In the genomic region with DNA sequence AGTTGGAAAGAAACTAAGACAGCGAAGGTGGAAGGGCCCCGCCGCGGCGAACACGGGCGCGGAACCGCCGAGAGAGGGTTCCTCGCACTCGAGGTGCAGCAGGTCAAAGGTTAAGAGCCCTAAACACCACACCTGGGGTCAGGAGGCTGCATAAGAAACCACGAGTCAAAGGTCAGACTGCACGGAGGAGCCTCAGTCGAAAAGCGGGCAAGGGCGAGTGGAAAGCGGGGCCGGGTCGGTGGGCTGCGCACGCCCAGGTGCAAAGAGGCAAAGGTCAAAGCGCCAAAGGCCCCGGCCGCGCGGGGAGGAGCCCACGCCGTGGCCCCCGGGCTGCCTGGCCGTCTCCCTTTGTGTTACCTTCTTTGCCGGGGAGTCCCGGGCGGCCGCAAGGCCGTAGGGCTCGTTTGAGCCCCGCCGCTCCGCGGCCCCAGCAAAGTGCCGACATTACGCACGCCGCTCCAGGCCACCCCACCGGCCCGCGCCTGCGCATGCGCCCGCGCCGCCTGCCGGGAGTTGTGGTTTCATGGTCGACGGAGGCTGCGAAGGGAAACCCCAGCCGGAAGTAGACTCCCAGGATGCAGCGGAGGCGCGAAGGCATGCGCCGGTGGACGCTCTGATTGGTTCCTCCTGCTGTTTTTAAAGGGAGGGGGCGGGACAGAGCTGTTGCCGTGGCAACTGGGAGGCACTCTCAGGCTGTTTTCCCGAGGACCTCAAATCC, we compare ENCODE assay signal across 1 cellular context.
TF ChIP-seq lines count a peak whose summit lies in the region.

A gene (minus strand): TSS at position 470 of the 718 bp plus-strand sequence. CDS start 25 bp downstream, at position 445.

TF ChIP-seq in K562, 482 proteins besides CTCF, POLR2A, EP300 and RAD21 (continued from another document and continues in another):
- TF ChIP-seq, protein P1, sequence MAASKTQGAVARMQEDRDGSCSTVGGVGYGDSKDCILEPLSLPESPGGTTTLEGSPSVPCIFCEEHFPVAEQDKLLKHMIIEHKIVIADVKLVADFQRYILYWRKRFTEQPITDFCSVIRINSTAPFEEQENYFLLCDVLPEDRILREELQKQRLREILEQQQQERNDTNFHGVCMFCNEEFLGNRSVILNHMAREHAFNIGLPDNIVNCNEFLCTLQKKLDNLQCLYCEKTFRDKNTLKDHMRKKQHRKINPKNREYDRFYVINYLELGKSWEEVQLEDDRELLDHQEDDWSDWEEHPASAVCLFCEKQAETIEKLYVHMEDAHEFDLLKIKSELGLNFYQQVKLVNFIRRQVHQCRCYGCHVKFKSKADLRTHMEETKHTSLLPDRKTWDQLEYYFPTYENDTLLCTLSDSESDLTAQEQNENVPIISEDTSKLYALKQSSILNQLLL (CRISPR knock-in tag; IDR thresholded peaks at IDR 0.05; ENCODE audit: borderline replicate concordance) = no peak
- TF ChIP-seq MYBL2 (IDR thresholded peaks at IDR 0.05; ENCODE audit: low read depth) (no peak), MYBL2 (CRISPR knock-in tag; IDR thresholded peaks at IDR 0.05; ENCODE audit: borderline replicate concordance) (no peak), SP2 (IDR thresholded peaks at IDR 0.05; ENCODE audit: extremely low read depth, low read depth, low read length, poor library complexity, severe bottlenecking) (peak; percentile 87), ZFX (CRISPR knock-in tag; IDR thresholded peaks at IDR 0.05) (peak; percentile 70), ZNF707 (CRISPR knock-in tag; conservative IDR thresholded peaks at IDR 0.05) (no peak), SIN3B (IDR thresholded peaks at IDR 0.05; ENCODE audit: low read depth) (no peak), FUS (optimal IDR thresholded peaks at IDR 0.05; ENCODE audit: low read depth, low read length) (no peak), NFIX (CRISPR knock-in tag; IDR thresholded peaks at IDR 0.05; ENCODE audit: low read depth) (no peak), CBFB (CRISPR knock-in tag; IDR thresholded peaks at IDR 0.05) (no peak), HMGN3 (IDR thresholded peaks at IDR 0.05; ENCODE audit: borderline replicate concordance, extremely low read depth, insufficient read length, low read depth, low read length) (peak; percentile 68), ZNF133 (CRISPR knock-in tag; IDR thresholded peaks at IDR 0.05) (no peak), ARNT (IDR thresholded peaks at IDR 0.05) (no peak), ZNF24 (IDR thresholded peaks at IDR 0.05) (no peak), KDM2B (CRISPR knock-in tag; IDR thresholded peaks at IDR 0.05) (peak; percentile 68; the same call in 1 of the 2 replicates), RBM39 (optimal IDR thresholded peaks at IDR 0.05; ENCODE audit: low read depth, low read length) (no peak), ZNF212 (CRISPR knock-in tag; IDR thresholded peaks at IDR 0.05) (no peak), ZNF134 (CRISPR knock-in tag; conservative IDR thresholded peaks at IDR 0.05) (no peak), HNRNPUL1 (IDR thresholded peaks at IDR 0.05; ENCODE audit: low read length) (no peak), RBM17 (IDR thresholded peaks at IDR 0.05; ENCODE audit: borderline replicate concordance, low read depth, low read length) (no peak), ZNF263 (CRISPR knock-in tag; IDR thresholded peaks at IDR 0.05; ENCODE audit: borderline replicate concordance) (no peak), SRSF3 (IDR thresholded peaks at IDR 0.05; ENCODE audit: insufficient read depth, low read length) (no peak), ZNF764 (CRISPR knock-in tag; IDR thresholded peaks at IDR 0.05; ENCODE audit: low read depth) (no peak), TAF7 (tag; IDR thresholded peaks at IDR 0.05) (no peak), SMAD3 (CRISPR knock-in tag; conservative IDR thresholded peaks at IDR 0.05) (no peak), SIRT6 (IDR thresholded peaks at IDR 0.05; ENCODE audit: low read depth, low read length) (no peak), PHF8 (IDR thresholded peaks at IDR 0.05; ENCODE audit: borderline replicate concordance, low read length) (peak; percentile 66; the same call in 1 of the 2 replicates), TGIF2 (CRISPR knock-in tag; IDR thresholded peaks at IDR 0.05) (no peak)
- TF ChIP-seq, protein P2, sequence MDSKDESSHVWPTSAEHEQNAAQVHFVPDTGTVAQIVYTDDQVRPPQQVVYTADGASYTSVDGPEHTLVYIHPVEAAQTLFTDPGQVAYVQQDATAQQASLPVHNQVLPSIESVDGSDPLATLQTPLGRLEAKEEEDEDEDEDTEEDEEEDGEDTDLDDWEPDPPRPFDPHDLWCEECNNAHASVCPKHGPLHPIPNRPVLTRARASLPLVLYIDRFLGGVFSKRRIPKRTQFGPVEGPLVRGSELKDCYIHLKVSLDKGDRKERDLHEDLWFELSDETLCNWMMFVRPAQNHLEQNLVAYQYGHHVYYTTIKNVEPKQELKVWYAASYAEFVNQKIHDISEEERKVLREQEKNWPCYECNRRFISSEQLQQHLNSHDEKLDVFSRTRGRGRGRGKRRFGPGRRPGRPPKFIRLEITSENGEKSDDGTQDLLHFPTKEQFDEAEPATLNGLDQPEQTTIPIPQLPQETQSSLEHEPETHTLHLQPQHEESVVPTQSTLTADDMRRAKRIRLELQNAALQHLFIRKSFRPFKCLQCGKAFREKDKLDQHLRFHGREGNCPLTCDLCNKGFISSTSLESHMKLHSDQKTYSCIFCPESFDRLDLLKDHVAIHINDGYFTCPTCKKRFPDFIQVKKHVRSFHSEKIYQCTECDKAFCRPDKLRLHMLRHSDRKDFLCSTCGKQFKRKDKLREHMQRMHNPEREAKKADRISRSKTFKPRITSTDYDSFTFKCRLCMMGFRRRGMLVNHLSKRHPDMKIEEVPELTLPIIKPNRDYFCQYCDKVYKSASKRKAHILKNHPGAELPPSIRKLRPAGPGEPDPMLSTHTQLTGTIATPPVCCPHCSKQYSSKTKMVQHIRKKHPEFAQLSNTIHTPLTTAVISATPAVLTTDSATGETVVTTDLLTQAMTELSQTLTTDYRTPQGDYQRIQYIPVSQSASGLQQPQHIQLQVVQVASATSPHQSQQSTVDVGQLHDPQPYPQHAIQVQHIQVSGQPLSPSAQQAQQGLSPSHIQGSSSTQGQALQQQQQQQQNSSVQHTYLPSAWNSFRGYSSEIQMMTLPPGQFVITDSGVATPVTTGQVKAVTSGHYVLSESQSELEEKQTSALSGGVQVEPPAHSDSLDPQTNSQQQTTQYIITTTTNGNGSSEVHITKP (IDR thresholded peaks at IDR 0.05; ENCODE audit: partially characterized antibody) = no peak
- TF ChIP-seq, protein P3, sequence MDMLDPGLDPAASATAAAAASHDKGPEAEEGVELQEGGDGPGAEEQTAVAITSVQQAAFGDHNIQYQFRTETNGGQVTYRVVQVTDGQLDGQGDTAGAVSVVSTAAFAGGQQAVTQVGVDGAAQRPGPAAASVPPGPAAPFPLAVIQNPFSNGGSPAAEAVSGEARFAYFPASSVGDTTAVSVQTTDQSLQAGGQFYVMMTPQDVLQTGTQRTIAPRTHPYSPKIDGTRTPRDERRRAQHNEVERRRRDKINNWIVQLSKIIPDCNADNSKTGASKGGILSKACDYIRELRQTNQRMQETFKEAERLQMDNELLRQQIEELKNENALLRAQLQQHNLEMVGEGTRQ (CRISPR knock-in tag; IDR thresholded peaks at IDR 0.05) = no peak
- TF ChIP-seq, protein P4, sequence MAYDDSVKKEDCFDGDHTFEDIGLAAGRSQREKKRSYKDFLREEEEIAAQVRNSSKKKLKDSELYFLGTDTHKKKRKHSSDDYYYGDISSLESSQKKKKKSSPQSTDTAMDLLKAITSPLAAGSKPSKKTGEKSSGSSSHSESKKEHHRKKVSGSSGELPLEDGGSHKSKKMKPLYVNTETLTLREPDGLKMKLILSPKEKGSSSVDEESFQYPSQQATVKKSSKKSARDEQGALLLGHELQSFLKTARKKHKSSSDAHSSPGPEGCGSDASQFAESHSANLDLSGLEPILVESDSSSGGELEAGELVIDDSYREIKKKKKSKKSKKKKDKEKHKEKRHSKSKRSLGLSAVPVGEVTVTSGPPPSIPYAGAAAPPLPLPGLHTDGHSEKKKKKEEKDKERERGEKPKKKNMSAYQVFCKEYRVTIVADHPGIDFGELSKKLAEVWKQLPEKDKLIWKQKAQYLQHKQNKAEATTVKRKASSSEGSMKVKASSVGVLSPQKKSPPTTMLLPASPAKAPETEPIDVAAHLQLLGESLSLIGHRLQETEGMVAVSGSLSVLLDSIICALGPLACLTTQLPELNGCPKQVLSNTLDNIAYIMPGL (CRISPR knock-in tag; IDR thresholded peaks at IDR 0.05) = 0 out of 2 replicates have a peak, but pooled peaks have one; percentile 31
- TF ChIP-seq, protein P5, sequence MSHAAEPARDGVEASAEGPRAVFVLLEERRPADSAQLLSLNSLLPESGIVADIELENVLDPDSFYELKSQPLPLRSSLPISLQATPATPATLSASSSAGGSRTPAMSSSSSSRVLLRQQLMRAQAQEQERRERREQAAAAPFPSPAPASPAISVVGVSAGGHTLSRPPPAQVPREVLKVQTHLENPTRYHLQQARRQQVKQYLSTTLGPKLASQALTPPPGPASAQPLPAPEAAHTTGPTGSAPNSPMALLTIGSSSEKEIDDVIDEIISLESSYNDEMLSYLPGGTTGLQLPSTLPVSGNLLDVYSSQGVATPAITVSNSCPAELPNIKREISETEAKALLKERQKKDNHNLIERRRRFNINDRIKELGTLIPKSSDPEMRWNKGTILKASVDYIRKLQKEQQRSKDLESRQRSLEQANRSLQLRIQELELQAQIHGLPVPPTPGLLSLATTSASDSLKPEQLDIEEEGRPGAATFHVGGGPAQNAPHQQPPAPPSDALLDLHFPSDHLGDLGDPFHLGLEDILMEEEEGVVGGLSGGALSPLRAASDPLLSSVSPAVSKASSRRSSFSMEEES (CRISPR knock-in tag; IDR thresholded peaks at IDR 0.05) = no peak
- TF ChIP-seq, protein P6, sequence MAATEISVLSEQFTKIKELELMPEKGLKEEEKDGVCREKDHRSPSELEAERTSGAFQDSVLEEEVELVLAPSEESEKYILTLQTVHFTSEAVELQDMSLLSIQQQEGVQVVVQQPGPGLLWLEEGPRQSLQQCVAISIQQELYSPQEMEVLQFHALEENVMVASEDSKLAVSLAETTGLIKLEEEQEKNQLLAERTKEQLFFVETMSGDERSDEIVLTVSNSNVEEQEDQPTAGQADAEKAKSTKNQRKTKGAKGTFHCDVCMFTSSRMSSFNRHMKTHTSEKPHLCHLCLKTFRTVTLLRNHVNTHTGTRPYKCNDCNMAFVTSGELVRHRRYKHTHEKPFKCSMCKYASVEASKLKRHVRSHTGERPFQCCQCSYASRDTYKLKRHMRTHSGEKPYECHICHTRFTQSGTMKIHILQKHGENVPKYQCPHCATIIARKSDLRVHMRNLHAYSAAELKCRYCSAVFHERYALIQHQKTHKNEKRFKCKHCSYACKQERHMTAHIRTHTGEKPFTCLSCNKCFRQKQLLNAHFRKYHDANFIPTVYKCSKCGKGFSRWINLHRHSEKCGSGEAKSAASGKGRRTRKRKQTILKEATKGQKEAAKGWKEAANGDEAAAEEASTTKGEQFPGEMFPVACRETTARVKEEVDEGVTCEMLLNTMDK (IDR thresholded peaks at IDR 0.05; ENCODE audit: borderline replicate concordance, insufficient read depth, low read depth, low read length, poor library complexity, severe bottlenecking) = no peak
- TF ChIP-seq, protein P7, sequence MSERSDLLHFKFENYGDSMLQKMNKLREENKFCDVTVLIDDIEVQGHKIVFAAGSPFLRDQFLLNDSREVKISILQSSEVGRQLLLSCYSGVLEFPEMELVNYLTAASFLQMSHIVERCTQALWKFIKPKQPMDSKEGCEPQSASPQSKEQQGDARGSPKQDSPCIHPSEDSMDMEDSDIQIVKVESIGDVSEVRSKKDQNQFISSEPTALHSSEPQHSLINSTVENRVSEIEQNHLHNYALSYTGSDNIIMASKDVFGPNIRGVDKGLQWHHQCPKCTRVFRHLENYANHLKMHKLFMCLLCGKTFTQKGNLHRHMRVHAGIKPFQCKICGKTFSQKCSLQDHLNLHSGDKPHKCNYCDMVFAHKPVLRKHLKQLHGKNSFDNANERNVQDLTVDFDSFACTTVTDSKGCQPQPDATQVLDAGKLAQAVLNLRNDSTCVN (CRISPR knock-in tag; IDR thresholded peaks at IDR 0.05) = no peak
- TF ChIP-seq, protein P8, sequence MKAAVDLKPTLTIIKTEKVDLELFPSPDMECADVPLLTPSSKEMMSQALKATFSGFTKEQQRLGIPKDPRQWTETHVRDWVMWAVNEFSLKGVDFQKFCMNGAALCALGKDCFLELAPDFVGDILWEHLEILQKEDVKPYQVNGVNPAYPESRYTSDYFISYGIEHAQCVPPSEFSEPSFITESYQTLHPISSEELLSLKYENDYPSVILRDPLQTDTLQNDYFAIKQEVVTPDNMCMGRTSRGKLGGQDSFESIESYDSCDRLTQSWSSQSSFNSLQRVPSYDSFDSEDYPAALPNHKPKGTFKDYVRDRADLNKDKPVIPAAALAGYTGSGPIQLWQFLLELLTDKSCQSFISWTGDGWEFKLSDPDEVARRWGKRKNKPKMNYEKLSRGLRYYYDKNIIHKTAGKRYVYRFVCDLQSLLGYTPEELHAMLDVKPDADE (conservative IDR thresholded peaks at IDR 0.05; ENCODE audit: control insufficient read depth, low read depth, low read length) = no peak; the same call in none of the 2 replicates
- TF ChIP-seq, protein P9, sequence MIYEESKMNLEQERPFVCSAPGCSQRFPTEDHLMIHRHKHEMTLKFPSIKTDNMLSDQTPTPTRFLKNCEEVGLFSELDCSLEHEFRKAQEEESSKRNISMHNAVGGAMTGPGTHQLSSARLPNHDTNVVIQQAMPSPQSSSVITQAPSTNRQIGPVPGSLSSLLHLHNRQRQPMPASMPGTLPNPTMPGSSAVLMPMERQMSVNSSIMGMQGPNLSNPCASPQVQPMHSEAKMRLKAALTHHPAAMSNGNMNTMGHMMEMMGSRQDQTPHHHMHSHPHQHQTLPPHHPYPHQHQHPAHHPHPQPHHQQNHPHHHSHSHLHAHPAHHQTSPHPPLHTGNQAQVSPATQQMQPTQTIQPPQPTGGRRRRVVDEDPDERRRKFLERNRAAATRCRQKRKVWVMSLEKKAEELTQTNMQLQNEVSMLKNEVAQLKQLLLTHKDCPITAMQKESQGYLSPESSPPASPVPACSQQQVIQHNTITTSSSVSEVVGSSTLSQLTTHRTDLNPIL (CRISPR knock-in tag; IDR thresholded peaks at IDR 0.05) = no peak
- TF ChIP-seq, protein P10, sequence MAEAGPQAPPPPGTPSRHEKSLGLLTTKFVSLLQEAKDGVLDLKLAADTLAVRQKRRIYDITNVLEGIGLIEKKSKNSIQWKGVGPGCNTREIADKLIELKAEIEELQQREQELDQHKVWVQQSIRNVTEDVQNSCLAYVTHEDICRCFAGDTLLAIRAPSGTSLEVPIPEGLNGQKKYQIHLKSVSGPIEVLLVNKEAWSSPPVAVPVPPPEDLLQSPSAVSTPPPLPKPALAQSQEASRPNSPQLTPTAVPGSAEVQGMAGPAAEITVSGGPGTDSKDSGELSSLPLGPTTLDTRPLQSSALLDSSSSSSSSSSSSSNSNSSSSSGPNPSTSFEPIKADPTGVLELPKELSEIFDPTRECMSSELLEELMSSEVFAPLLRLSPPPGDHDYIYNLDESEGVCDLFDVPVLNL (CRISPR knock-in tag; IDR thresholded peaks at IDR 0.05; ENCODE audit: low read depth) = no peak
- TF ChIP-seq, protein P11, sequence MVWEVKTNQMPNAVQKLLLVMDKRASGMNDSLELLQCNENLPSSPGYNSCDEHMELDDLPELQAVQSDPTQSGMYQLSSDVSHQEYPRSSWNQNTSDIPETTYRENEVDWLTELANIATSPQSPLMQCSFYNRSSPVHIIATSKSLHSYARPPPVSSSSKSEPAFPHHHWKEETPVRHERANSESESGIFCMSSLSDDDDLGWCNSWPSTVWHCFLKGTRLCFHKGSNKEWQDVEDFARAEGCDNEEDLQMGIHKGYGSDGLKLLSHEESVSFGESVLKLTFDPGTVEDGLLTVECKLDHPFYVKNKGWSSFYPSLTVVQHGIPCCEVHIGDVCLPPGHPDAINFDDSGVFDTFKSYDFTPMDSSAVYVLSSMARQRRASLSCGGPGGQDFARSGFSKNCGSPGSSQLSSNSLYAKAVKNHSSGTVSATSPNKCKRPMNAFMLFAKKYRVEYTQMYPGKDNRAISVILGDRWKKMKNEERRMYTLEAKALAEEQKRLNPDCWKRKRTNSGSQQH (CRISPR knock-in tag; IDR thresholded peaks at IDR 0.05) = no peak
